Comparison of ENCODE assay signal across 13 cellular contexts in the genomic region with DNA sequence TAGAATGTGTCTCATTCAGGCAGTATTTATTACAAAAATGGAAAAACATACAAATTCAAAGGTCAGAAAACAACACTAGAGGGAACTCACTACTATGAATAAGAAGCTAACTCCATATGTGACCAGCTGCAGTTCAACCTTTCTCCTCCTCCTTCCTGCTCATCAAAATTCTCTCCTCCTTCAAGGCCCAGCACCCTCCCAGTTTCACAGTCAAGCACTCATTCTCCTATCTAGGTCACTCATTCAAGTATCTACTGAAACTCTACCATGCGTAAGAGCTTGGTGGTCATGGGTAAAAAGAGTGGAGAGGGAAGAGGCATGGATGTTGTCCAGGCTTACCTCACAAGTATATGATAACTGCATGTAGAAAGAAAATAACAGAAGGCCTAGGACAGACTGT. TPM values are rescaled to one million over a fixed set of nuclear protein-coding genes. Genes with fewer than 3 reads are reported as not detected.
A peak's percentile ranks its signal among the peaks of the same experiment; 100 is the strongest.
DNase-seq lines count a peak whose midpoint lies in the region; ATAC-seq and FAIRE-seq lines count a peak whose summit lies in the region.
"Had no signal": no experiment of that assay in that cellular context is flagged by ENCODE, and none has a peak within 500 bp of the region (broad histone marks: within the 10 kb centered on the region; RNA-seq: fewer than 3 reads in every experiment).

No MANE protein-coding gene starts in this region.

- no peak for FAIRE-seq in HTR-8/SVneo (lab: Jason Lieb, UNC)

- peaks cover 21% of the 10 kb centered on the region for H3K4me1 Mint-ChIP-seq in activated T-cell treated with anti-CD3 and anti-CD28 coated beads, Interleukin-2, amount 50 U/mL, for 72 hours (ENCODE audit: low read depth)
- H3K4me1 Mint-ChIP-seq in stimulated activated memory B cell treated with anti-CD40 and anti-IgM and Interleukin-4, amounts not matched to agents 10 μg/mL and 1 μg/mL and 100 μg/mL, for 72 hours, result peaks cover 47% of the 10 kb centered on the region

- peaks cover 1 to 2% of the 10 kb centered on the region in 2 donors for H3K36me3 Mint-ChIP-seq in activated T-cell treated with anti-CD3 and anti-CD28 coated beads, Interleukin-2, amount 50 U/mL, for 72 hours (ENCODE audit: insufficient read depth in 2 of 2)
- peaks cover 3% of the 10 kb centered on the region for H3K36me3 Mint-ChIP-seq in stimulated activated memory B cell treated with anti-CD40 and anti-IgM and Interleukin-4, amounts not matched to agents 10 μg/mL and 1 μg/mL and 100 μg/mL, for 72 hours

- no peak overlapping the region for H3K4me3 Mint-ChIP-seq in activated T-cell treated with anti-CD3 and anti-CD28 coated beads, Interleukin-2, amount 50 U/mL, for 72 hours
- H3K4me3 Mint-ChIP-seq in stimulated activated memory B cell treated with anti-CD40 and anti-IgM and Interleukin-4, amounts not matched to agents 10 μg/mL and 1 μg/mL and 100 μg/mL, for 72 hours, result no peak overlapping the region

- no peak for DNase-seq in activated T-cell treated with anti-CD3 and anti-CD28 coated beads, Interleukin-2, amount 50 U/mL, for 72 hours
- DNase-seq in activated T-cell treated with anti-CD3 and anti-CD28 coated beads for 4 hours (no peak), NCI-H510A (lab: John Stamatoyannopoulos, UW) (peak; percentile 15), left cardiac atrium (no peak), HTR-8/SVneo (ENCODE audit: insufficient read length, low spot score) (no peak)
- DNase-seq: foreskin fibroblast; H7; MM.1S; NCI-H748 treated with DMSO at 0.1 percent for 48 hours; stimulated activated CD4-positive, alpha-beta T cell treated with anti-CD3 and anti-CD28 coated beads, Interleukin-4, amount 100 ng/mL, for 24 hours had no signal

- ATAC-seq in activated T-cell treated with anti-CD3 and anti-CD28 coated beads, Interleukin-2, amount 50 U/mL, for 72 hours (replicated peaks in 1 of 2), result peak in 1 of 2 donors; percentile 19
- ATAC-seq in left cardiac atrium (peak; percentile 15 to 70), HG03108 (IDR thresholded peaks at IDR 0.05; ENCODE audit: unreplicated experiment) (no peak), HG03159 (IDR thresholded peaks at IDR 0.05; ENCODE audit: unreplicated experiment) (no peak)
- no peak for ATAC-seq in stimulated activated memory B cell treated with anti-CD40 and anti-IgM and Interleukin-4, amounts not matched to agents 10 μg/mL and 1 μg/mL and 100 μg/mL, for 72 hours

- H3K9me3 Mint-ChIP-seq in activated T-cell treated with anti-CD3 and anti-CD28 coated beads, Interleukin-2, amount 50 U/mL, for 72 hours, result peaks cover 0 to under 1% of the 10 kb centered on the region in 2 donors
- no peaks in the 10 kb centered on the region for H3K9me3 Mint-ChIP-seq in stimulated activated memory B cell treated with anti-CD40 and anti-IgM and Interleukin-4, amounts not matched to agents 10 μg/mL and 1 μg/mL and 100 μg/mL, for 72 hours

- H3K27me3 Mint-ChIP-seq in activated T-cell treated with anti-CD3 and anti-CD28 coated beads, Interleukin-2, amount 50 U/mL, for 72 hours (ENCODE audit: low read depth), result no peaks in the 10 kb centered on the region
- H3K27me3 Mint-ChIP-seq in stimulated activated memory B cell treated with anti-CD40 and anti-IgM and Interleukin-4, amounts not matched to agents 10 μg/mL and 1 μg/mL and 100 μg/mL, for 72 hours, result no peaks in the 10 kb centered on the region

- peak overlapping the region; percentile 41 for H3K27ac Mint-ChIP-seq in activated T-cell treated with anti-CD3 and anti-CD28 coated beads, Interleukin-2, amount 50 U/mL, for 72 hours
- peak overlapping the region; percentile 1 for H3K27ac Mint-ChIP-seq in stimulated activated memory B cell treated with anti-CD40 and anti-IgM and Interleukin-4, amounts not matched to agents 10 μg/mL and 1 μg/mL and 100 μg/mL, for 72 hours

- intact Hi-C loops in left cardiac atrium (cut with DNase I), result no loop called here

RNA-seq across cellular contexts. Expression of gene ECPAS, which starts 27.6 kb away (rescaled TPM):
- total RNA-seq in activated T-cell treated with anti-CD3 and anti-CD28 coated beads, Interleukin-2, amount 50 U/mL, for 72 hours, result 100 to 1,000 TPM; 100 to 118 TPM
- 10 to 100 TPM; 81.9 to 87.8 TPM for total RNA-seq in left cardiac atrium

Comparison
In these comparisons a context has a peak if more than half of its experiments do, and no peak if none do; other contexts are left out.
1. ATAC-seq: peak in left cardiac atrium (2 of 2); none in stimulated activated memory B cell treated with anti-CD40 and anti-IgM and Interleukin-4, amounts not matched to agents 10 μg/mL and 1 μg/mL and 100 μg/mL, for 72 hours (single experiment), HG03108 (single experiment) and HG03159 (single experiment).